Comparison of ENCODE assay signal across 8 cellular contexts in genomic region chr2:202377308-202377736, GRCh38. TPM values are rescaled to one million over a fixed set of nuclear protein-coding genes. Genes with fewer than 3 reads are reported as not detected.
DNase-seq lines count a peak whose midpoint lies in the region; ATAC-seq, FAIRE-seq and TF ChIP-seq lines count a peak whose summit lies in the region.

No MANE protein-coding gene starts in this region.

- H3K27ac Mint-ChIP-seq in activated CD4-positive, alpha-beta T cell treated with anti-CD3 and anti-CD28 coated beads for 36 hours: peak overlapping the region; percentile 85

- H3K9me3 ChIP-seq in PC-9 (ENCODE audit: insufficient read depth, low read depth) (no peaks in the 10 kb centered on the region), K562 (replicated peaks; ENCODE audit: control insufficient read depth, insufficient read depth, low read depth, low read length) (no peaks in the 10 kb centered on the region), iPS-18c (ENCODE audit: control insufficient read depth, insufficient read depth, low read length) (no peaks in the 10 kb centered on the region), gastrocnemius medialis (no peaks in the 10 kb centered on the region)

- BruUV-seq in PC-9 (replicated peaks; lab: Mats Ljungman, UMichigan) (no TSS peak), K562 (replicated peaks; lab: Mats Ljungman, UMichigan) (no TSS peak)

- 0% methylated on average over 10 of the region's 29 CpGs for WGBS in K562 (ENCODE audit: insufficient coverage, low coverage, missing lambda C conversion rate)

- no peak for TF ChIP-seq CTCF in PC-9 (conservative IDR thresholded peaks at IDR 0.05)
- no peak for TF ChIP-seq CTCF in K562 (IDR thresholded peaks at IDR 0.05 in 2 of 3, conservative IDR thresholded peaks at IDR 0.05 in 1 of 3; ENCODE audit: insufficient read depth in 2 of 3, low read depth in 1 of 3, low read length in 3 of 3)
- no peak for TF ChIP-seq CTCF in gastrocnemius medialis (IDR thresholded peaks at IDR 0.05 in 4 of 5, conservative IDR thresholded peaks at IDR 0.05 in 1 of 5)
- no peak for TF ChIP-seq CTCF in D721Med (IDR thresholded peaks at IDR 0.05; ENCODE audit: insufficient read depth, missing control alignments)

- TF ChIP-seq POLR2A in K562 (conservative IDR thresholded peaks at IDR 0.05) (no peak), gastrocnemius medialis (IDR thresholded peaks at IDR 0.05) (peak in 1 of 2 donors; percentile 6)

- H3K36me3 Mint-ChIP-seq in activated CD4-positive, alpha-beta T cell treated with anti-CD3 and anti-CD28 coated beads for 36 hours (ENCODE audit: low read depth): peaks cover 9% of the 10 kb centered on the region

- peak; percentile 24 for DNase-seq in activated CD4-positive, alpha-beta T cell treated with anti-CD3 and anti-CD28 coated beads for 36 hours
- DNase-seq in activated CD4-positive, alpha-beta T cell treated with anti-CD3 and anti-CD28 coated beads, Interleukin-2, amount 50 U/mL, for 4 hours: no peak
- peak in 1 of 2 experiments; percentile 16 for DNase-seq in PC-9
- DNase-seq in K562 (ENCODE audit: extremely low read depth in 1 of 4, low spot score in 3 of 4): peak in 3 of 4 experiments; percentile 13 to 38 (median 17)
- DNase-seq in gastrocnemius medialis: peak; percentile 14 to 41
- no peak for DNase-seq in D721Med (ENCODE audit: insufficient read length, low spot score)

- peak overlapping the region; percentile 80 to 99 for H3K9ac ChIP-seq in K562 (ENCODE audit: insufficient read depth in 1 of 2, low read depth in 2 of 2, low read length in 2 of 2)

- no peaks in the 10 kb centered on the region for H3K9me2 ChIP-seq in PC-9 (ENCODE audit: insufficient read depth)

- H3K79me2 ChIP-seq in PC-9 (ENCODE audit: low read depth): peaks cover 54% of the 10 kb centered on the region
- peaks cover 51% of the 10 kb centered on the region for H3K79me2 ChIP-seq in K562 (ENCODE audit: control insufficient read depth, insufficient read depth, low read length)

- H3K4me3 Mint-ChIP-seq in activated CD4-positive, alpha-beta T cell treated with anti-CD3 and anti-CD28 coated beads for 36 hours: peak overlapping the region; percentile 95

- peak overlapping the region; percentile 77 for H3K27ac ChIP-seq in PC-9
- peak overlapping the region; percentile 85 for H3K27ac ChIP-seq in K562 (ENCODE audit: extremely low read depth, low read depth, low read length)
- H3K27ac ChIP-seq in gastrocnemius medialis: peak overlapping the region; percentile 89 to 99 (median 97)

- H3K27me3 Mint-ChIP-seq in activated CD4-positive, alpha-beta T cell treated with anti-CD3 and anti-CD28 coated beads for 36 hours: no peaks in the 10 kb centered on the region

- H2AFZ ChIP-seq in PC-9: peak overlapping the region; percentile 99
- peak overlapping the region; percentile 81 for H2AFZ ChIP-seq in K562 (ENCODE audit: low read depth, low read length)

- FAIRE-seq in K562 (lab: Jason Lieb, UNC) (no peak), D721Med (lab: Jason Lieb, UNC) (no peak)

- peaks cover 8% of the 10 kb centered on the region for H3F3A ChIP-seq in PC-9 (ENCODE audit: insufficient read depth, low read depth)

- TF ChIP-seq RAD21 in K562 (CRISPR knock-in tag; conservative IDR thresholded peaks at IDR 0.05 in 1 of 2, IDR thresholded peaks at IDR 0.05 in 1 of 2): no peak

- H3K4me3 ChIP-seq in PC-9: peak overlapping the region; percentile 85
- H3K4me3 ChIP-seq in K562: peak overlapping the region; percentile 80
- peak overlapping the region; percentile 87 for H3K4me3 ChIP-seq in iPS-18c (ENCODE audit: insufficient read depth, low read depth, low read length)
- H3K4me3 ChIP-seq in gastrocnemius medialis: peak overlapping the region; percentile 82 to 95 (median 90)

- intact Hi-C loops in activated CD4-positive, alpha-beta T cell treated with anti-CD3 and anti-CD28 coated beads for 36 hours (cut with DNase I, micrococcal nuclease): loop anchor here (2.0 to 5.0 kb wide), 5 partner anchors 80 to 1157 kb away; partner anchors contain the start of genes FAM117B (in 1 of the 2), NBEAL1 (in 1 of the 2), RAPH1 (in 1 of the 2) and TMEM237 (in 1 of the 2)
- intact Hi-C loops in PC-9 (cut with micrococcal nuclease; ENCODE audit: unreplicated experiment) (loop anchor here (10.0 kb wide), 1 partner anchor 343 kb away; the partner anchor contains the start of gene FZD7), K562 (cut with micrococcal nuclease) (no loop called here), gastrocnemius medialis (cut with DNase I; ENCODE audit: low total_unique reads) (loop anchor here (5.0 to 10.0 kb wide), 5 partner anchors 110 to 1513 kb away; partner anchors contain the start of genes CLK1, FAM117B, NBEAL1 and NOP58)

- POLR2A ChIA-PET in activated CD4-positive, alpha-beta T cell treated with anti-CD3 and anti-CD28 coated beads for 36 hours (lab: Charles Lee): interaction anchor here (0.5 to 0.6 kb wide), 3 partner anchors 10 to 141 kb away, joined by 3 to 4 read pairs (median 3); no protein-coding TSS in a partner anchor
- POLR2A ChIA-PET in PC-9 (lab: Charles Lee; ENCODE audit: unreplicated experiment): no interaction called here
- POLR2A ChIA-PET in K562 (lab: Yijun Ruan, JAX): no interaction called here

- ATAC-seq in activated CD4-positive, alpha-beta T cell treated with anti-CD3 and anti-CD28 coated beads for 36 hours: no peak
- ATAC-seq in K562 (peak; percentile 68), gastrocnemius medialis (peak; percentile 10 to 13), HG02678 (IDR thresholded peaks at IDR 0.05; ENCODE audit: unreplicated experiment) (no peak)

- peaks cover 17% of the 10 kb centered on the region for H4K20me1 ChIP-seq in PC-9 (ENCODE audit: insufficient read depth)
- no peaks in the 10 kb centered on the region for H4K20me1 ChIP-seq in K562 (replicated peaks; ENCODE audit: control insufficient read depth, insufficient read depth, low read length)

- H3K27me3 ChIP-seq in PC-9 (ENCODE audit: insufficient read depth, low read depth) (no peaks in the 10 kb centered on the region), K562 (ENCODE audit: control insufficient read depth in 2 of 2, insufficient read depth in 2 of 2, low read length in 2 of 2) (no peaks in the 10 kb centered on the region), gastrocnemius medialis (no peaks in the 10 kb centered on the region)

- H3K4me1 ChIP-seq in PC-9 (replicated peaks; ENCODE audit: insufficient read depth) (peaks cover 22% of the 10 kb centered on the region; the same call in 1 of the 2 replicates), K562 (replicated peaks in 1 of 2; ENCODE audit: control insufficient read depth in 2 of 2, insufficient read depth in 2 of 2, low read length in 2 of 2) (peaks cover 2 to 23% of the 10 kb centered on the region in 2 experiments; a peak in 3 of 5 replicates), gastrocnemius medialis (peaks cover 26 to 35% of the 10 kb centered on the region in 2 donors)

- in situ Hi-C loops in K562 (cut with MboI): no loop called here
- in situ Hi-C loops in gastrocnemius medialis (cut with MboI; ENCODE audit: low sequenced_read_pairs in 4 of 4): loop anchor here in 1 of 4 donors (25.0 kb wide), 1 partner anchor 590 kb away; the partner anchor contains the start of gene ALS2

- no peaks in the 10 kb centered on the region for H3K9me3 Mint-ChIP-seq in activated CD4-positive, alpha-beta T cell treated with anti-CD3 and anti-CD28 coated beads for 36 hours (ENCODE audit: low read depth)

- peak overlapping the region; percentile 99 for H3K4me2 ChIP-seq in PC-9
- H3K4me2 ChIP-seq in K562 (ENCODE audit: insufficient read depth, low read length): peak overlapping the region; percentile 87

- no peaks in the 10 kb centered on the region for H3K9me1 ChIP-seq in K562 (ENCODE audit: control insufficient read depth, insufficient read depth, low read length)

- H3K4me1 Mint-ChIP-seq in activated CD4-positive, alpha-beta T cell treated with anti-CD3 and anti-CD28 coated beads for 36 hours: peaks cover 30% of the 10 kb centered on the region

- CTCF ChIA-PET in activated CD4-positive, alpha-beta T cell treated with anti-CD3 and anti-CD28 coated beads for 36 hours (lab: Charles Lee): no interaction called here
- CTCF ChIA-PET in PC-9 (lab: Charles Lee): no interaction called here
- CTCF ChIA-PET in K562 (lab: Yijun Ruan, JAX; ENCODE audit: low intra/inter-chr PET ratio): no interaction called here

- no peak for TF ChIP-seq EP300 in K562 (IDR thresholded peaks at IDR 0.05; ENCODE audit: low read length)

- H3K36me3 ChIP-seq in PC-9 (ENCODE audit: low read depth): no peaks in the 10 kb centered on the region
- no peaks in the 10 kb centered on the region for H3K36me3 ChIP-seq in K562 (ENCODE audit: control insufficient read depth, insufficient read depth, low read length)
- no peaks in the 10 kb centered on the region for H3K36me3 ChIP-seq in gastrocnemius medialis

TF ChIP-seq in K562, 482 proteins besides CTCF, POLR2A, EP300 and RAD21 (continues in another document):
- no peak for TF ChIP-seq SP1 (CRISPR knock-in tag; IDR thresholded peaks at IDR 0.05)
- TF ChIP-seq XRCC4 (IDR thresholded peaks at IDR 0.05; ENCODE audit: extremely low read depth, insufficient read depth, insufficient read length): no peak
- TF ChIP-seq SAP30 (IDR thresholded peaks at IDR 0.05; ENCODE audit: borderline replicate concordance, insufficient read depth, low read depth, low read length, poor library complexity, severe bottlenecking): peak; percentile 8
- no peak for TF ChIP-seq EP400 (IDR thresholded peaks at IDR 0.05)
- TF ChIP-seq ZNF699 (CRISPR knock-in tag; IDR thresholded peaks at IDR 0.05; ENCODE audit: insufficient replicate concordance): no peak

RNA-seq across cellular contexts. Expression of gene BMPR2, which starts 1.2 kb away (rescaled TPM):
- 10 to 100 TPM in 1 of 2 experiments, 1 to 10 TPM in 1; 7.6 to 10.8 TPM for total RNA-seq in activated CD4-positive, alpha-beta T cell treated with anti-CD3 and anti-CD28 coated beads for 36 hours
- total RNA-seq in PC-9 (2021): 17.6 and 23.2 TPM in 2 replicates
- total RNA-seq in K562 (2011; cell fraction: chromatin; rRNA removed; ENCODE audit: low replicate concordance): 9.0 and 18.4 TPM in 2 replicates
- 3.4 and 4.0 TPM in 2 replicates for total RNA-seq in K562 (2011; cell fraction: nucleolus; rRNA removed)
- total RNA-seq in K562 (2011; cell fraction: nucleoplasm; rRNA removed): 10.2 and 18.2 TPM in 2 replicates
- total RNA-seq in K562 (2014; rRNA removed): 0.82 and 1.5 TPM in 2 replicates
- 3.2 and 3.3 TPM in 2 replicates for total RNA-seq in K562 (2014; rRNA removed; fragmentation: Illumina TruSeq; extraction: Trizol)
- 3.3 and 3.6 TPM in 2 replicates for total RNA-seq in K562 (2015; rRNA removed; fragmentation: Illumina TruSeq; extraction: Trizol)
- 3.8 and 4.5 TPM in 2 replicates for total RNA-seq in K562 (2021)
- polyA plus RNA-seq in K562 (2011; rRNA removed): 4.4 and 6.9 TPM in 2 replicates
- 1.6 and 3.4 TPM in 2 replicates for polyA plus RNA-seq in K562 (2011; cell fraction: cytosol; rRNA removed)
- 1.9 and 3.1 TPM in 2 replicates for polyA plus RNA-seq in K562 (2011; cell fraction: nucleus; rRNA removed)
- 2.7 and 3.1 TPM in 2 replicates for polyA plus RNA-seq in K562 (2012)
- polyA plus RNA-seq in K562 (2014; fragmentation: Illumina TruSeq; extraction: Trizol): 3.8 and 5.0 TPM in 2 replicates
- 1 to 10 TPM in 1 of 2 experiments, under 1 TPM in 1; 0.73 to 1.0 TPM for polyA plus RNA-seq in K562 (2014; fragmentation: Nextera tagmentation; extraction: Ambion mirVana)
- polyA plus RNA-seq in K562 (2014; rRNA removed): 1.7 and 2.6 TPM in 2 replicates
- 14.7 and 19.6 TPM in 2 replicates for polyA minus RNA-seq in K562 (2011; rRNA and poly(A)+ RNA removed)
- polyA minus RNA-seq in K562 (2011; cell fraction: cytosol; rRNA and poly(A)+ RNA removed): 4.9 and 6.9 TPM in 2 replicates
- 1.3 and 3.6 TPM in 2 replicates for polyA minus RNA-seq in K562 (2011; cell fraction: nucleus; rRNA and poly(A)+ RNA removed)
- 10 to 100 TPM; 25.0 to 35.0 (median 27.2) TPM for total RNA-seq in gastrocnemius medialis

Comparison
In these comparisons a context has a peak if more than half of its experiments do, and no peak if none do; other contexts are left out.
1. DNase-seq: peak in activated CD4-positive, alpha-beta T cell treated with anti-CD3 and anti-CD28 coated beads for 36 hours (single experiment), K562 (3 of 4) and gastrocnemius medialis (2 of 2); none in activated CD4-positive, alpha-beta T cell treated with anti-CD3 and anti-CD28 coated beads, Interleukin-2, amount 50 U/mL, for 4 hours (0 of 2) and D721Med (single experiment).
2. ATAC-seq: peak in K562 (single experiment) and gastrocnemius medialis (2 of 2); none in activated CD4-positive, alpha-beta T cell treated with anti-CD3 and anti-CD28 coated beads for 36 hours (single experiment) and HG02678 (single experiment).
3. Peak in every context shown above with its lines, with median percentiles within 50 percentile points of each other: H3K27ac ChIP-seq and H3K4me3 ChIP-seq.